1 cellular context compared by ENCODE assay signal in genomic region chr6:130693944-130694343, GRCh38.
TF ChIP-seq lines count a peak whose summit lies in the region.

No MANE protein-coding gene starts in this region.

TF ChIP-seq in GM23338, 12 proteins besides CTCF, POLR2A, EP300 and RAD21 (continued from another document):
- TF ChIP-seq ZNF462 (CRISPR knock-in tag; IDR thresholded peaks at IDR 0.05), result no peak
- no peak for TF ChIP-seq ETS1 (IDR thresholded peaks at IDR 0.05)
- TF ChIP-seq ZNF114 (CRISPR knock-in tag; IDR thresholded peaks at IDR 0.05), result no peak
- TF ChIP-seq EZH2phosphoT487 (IDR thresholded peaks at IDR 0.05; ENCODE audit: unreplicated experiment), result no peak
- no peak for TF ChIP-seq EZH2 (IDR thresholded peaks at IDR 0.05; ENCODE audit: low read depth, unreplicated experiment)
